Comparison of ENCODE assay signal across 9 cellular contexts in genomic region chr1:21955474-21956281, GRCh38. TPM values are rescaled to one million over a fixed set of nuclear protein-coding genes. Genes with fewer than 3 reads are reported as not detected.
DNase-seq lines count a peak whose midpoint lies in the region; ATAC-seq and TF ChIP-seq lines count a peak whose summit lies in the region.
"Had no signal": no experiment of that assay in that cellular context is flagged by ENCODE, and none has a peak within 500 bp of the region (broad histone marks: within the 10 kb centered on the region; RNA-seq: fewer than 3 reads in every experiment).

No MANE protein-coding gene starts in this region.

- H4K8ac ChIP-seq in H9 (replicated peaks; ENCODE audit: insufficient read length, low read depth, low read length), result no peak overlapping the region

- no TSS peak for BruUV-seq in PC-3 (replicated peaks; lab: Mats Ljungman, UMichigan)

- H3K4me2 ChIP-seq in H9 (ENCODE audit: insufficient read depth, insufficient read length, low read length), result no peak overlapping the region
- H3K4me2 ChIP-seq in PC-3 (ENCODE audit: low read length), result no peak overlapping the region

- peak overlapping the region; percentile 39; the same call in 1 of the 2 replicates for H3K14ac ChIP-seq in H9 (ENCODE audit: insufficient read depth, low read length)

- TF ChIP-seq CTCF in H9 (conservative IDR thresholded peaks at IDR 0.05), result no peak
- no peak for TF ChIP-seq CTCF in spleen (IDR thresholded peaks at IDR 0.05 in 8 of 11, conservative IDR thresholded peaks at IDR 0.05 in 3 of 11)
- TF ChIP-seq CTCF in PC-3 (conservative IDR thresholded peaks at IDR 0.05; ENCODE audit: low read depth, low read length), result no peak

- H3K79me2 ChIP-seq in H9 (ENCODE audit: insufficient read depth, low read length), result no peaks in the 10 kb centered on the region
- H3K79me2 ChIP-seq in PC-3 (ENCODE audit: low read length), result no peaks in the 10 kb centered on the region

- no peaks in the 10 kb centered on the region for H3K36me3 ChIP-seq in spleen
- no peaks in the 10 kb centered on the region for H3K36me3 ChIP-seq in PC-3 (ENCODE audit: low read depth, low read length)

- H3K27me3 ChIP-seq in H9 (ENCODE audit: insufficient read depth, low read length) (no peaks in the 10 kb centered on the region), spleen (replicated peaks in 1 of 7) (peaks cover 0 to 5% (median 0%) of the 10 kb centered on the region in 7 donors), PC-3 (ENCODE audit: low read length) (no peaks in the 10 kb centered on the region)

- H3K27me3 Mint-ChIP-seq in H9 (ENCODE audit: low read depth), result no peaks in the 10 kb centered on the region; the same call in none of the 2 replicates
- no peaks in the 10 kb centered on the region for H3K27me3 Mint-ChIP-seq in activated CD8-positive, alpha-beta T cell treated with anti-CD3 and anti-CD28 coated beads, Interleukin-2, amount 10 ng/mL, durations not matched to agents 7 days and 5 days (ENCODE audit: low read depth)

- H3K4me3 ChIP-seq in spleen (no peak overlapping the region), PC-3 (ENCODE audit: low read length) (no peak overlapping the region)

- H2AFZ ChIP-seq in H9 (ENCODE audit: low read length), result no peak overlapping the region
- H2AFZ ChIP-seq in PC-3 (ENCODE audit: low read length), result no peak overlapping the region

- H3K4me3 Mint-ChIP-seq in H9, result no peak overlapping the region
- H3K4me3 Mint-ChIP-seq in activated CD8-positive, alpha-beta T cell treated with anti-CD3 and anti-CD28 coated beads, Interleukin-2, amount 10 ng/mL, durations not matched to agents 7 days and 5 days, result peak overlapping the region; percentile 56

- H3K9me3 Mint-ChIP-seq in H9, result no peaks in the 10 kb centered on the region
- H3K9me3 Mint-ChIP-seq in activated CD8-positive, alpha-beta T cell treated with anti-CD3 and anti-CD28 coated beads, Interleukin-2, amount 10 ng/mL, durations not matched to agents 7 days and 5 days (ENCODE audit: insufficient read depth), result no peaks in the 10 kb centered on the region

- no CpG with 5 or more reads among the region's 9 CpGs for WGBS in H9 (ENCODE audit: extremely low coverage, insufficient read length, low lambda C conversion rate)
- WGBS in spleen, 5 donors, result 54 to 74% (median 65%) methylated on average over 9 of the region's 9 CpGs

- DNase-seq in H9 (no peak), left cardiac atrium (no peak), spleen (no peak), dedifferentiated amniotic fluid mesenchymal stem cell (ENCODE audit: extremely low spot score) (no peak), PC-3 (no peak)
- peak; percentile 42 for DNase-seq in activated CD8-positive, alpha-beta T cell treated with anti-CD3 and anti-CD28 coated beads, Interleukin-2, amount 10 ng/mL, durations not matched to agents 7 days and 5 days
- no peak for DNase-seq in activated effector memory CD4-positive, alpha-beta T cell treated with anti-CD3 and anti-CD28 coated beads, Interleukin-2, amount 50 U/mL, for 16 hours
- DNase-seq: NCI-H2171 treated with DMSO at 0.1 percent for 48 hours had no signal

- POLR2A ChIA-PET in activated CD8-positive, alpha-beta T cell treated with anti-CD3 and anti-CD28 coated beads, Interleukin-2, amount 10 ng/mL, durations not matched to agents 7 days and 5 days (lab: Charles Lee), result interaction anchor here (1.1 kb wide), 1 partner anchor 46 kb away, joined by 3 read pairs; no protein-coding TSS in a partner anchor
- POLR2A ChIA-PET in PC-3 (lab: Charles Lee; ENCODE audit: unreplicated experiment), result no interaction called here

- ATAC-seq in activated CD8-positive, alpha-beta T cell treated with anti-CD3 and anti-CD28 coated beads, Interleukin-2, amount 10 ng/mL, durations not matched to agents 7 days and 5 days, result no peak
- ATAC-seq in left cardiac atrium (peak; percentile 33 to 53), GM18519 (IDR thresholded peaks at IDR 0.05; ENCODE audit: low FRiP score, unreplicated experiment) (no peak), PC-3 (no peak)

- no peaks in the 10 kb centered on the region for H3K36me3 Mint-ChIP-seq in H9 (ENCODE audit: insufficient read depth in 1 of 3, low read depth in 3 of 3)
- H3K36me3 Mint-ChIP-seq in activated CD8-positive, alpha-beta T cell treated with anti-CD3 and anti-CD28 coated beads, Interleukin-2, amount 10 ng/mL, durations not matched to agents 7 days and 5 days (ENCODE audit: low read depth), result no peaks in the 10 kb centered on the region

- H3K9ac ChIP-seq in H9 (ENCODE audit: extremely low read depth, insufficient read length, low read length) (no peak overlapping the region), PC-3 (ENCODE audit: low read length) (no peak overlapping the region)

- H3K23ac ChIP-seq in H9 (ENCODE audit: insufficient read length, low read depth, low read length), result no peak overlapping the region

- no peak overlapping the region for H3K18ac ChIP-seq in H9 (ENCODE audit: insufficient read length, low read depth, low read length)

- H2BK120ac ChIP-seq in H9 (ENCODE audit: low read depth, low read length, poor library complexity, severe bottlenecking), result no peak overlapping the region

- H4K91ac ChIP-seq in H9 (ENCODE audit: insufficient read length, low read depth, low read length), result peak overlapping the region; percentile 54

- H3K27ac Mint-ChIP-seq in H9, result no peak overlapping the region
- peak overlapping the region; percentile 76 for H3K27ac Mint-ChIP-seq in activated CD8-positive, alpha-beta T cell treated with anti-CD3 and anti-CD28 coated beads, Interleukin-2, amount 10 ng/mL, durations not matched to agents 7 days and 5 days

- no peak overlapping the region for H3T11ph ChIP-seq in H9 (ENCODE audit: low read length)

- intact Hi-C loops in left cardiac atrium (cut with DNase I), result loop anchor here in 1 of 2 donors (5.0 to 10.0 kb wide), 2 partner anchors 58 to 171 kb away; partner anchors contain the start of gene USP48
- intact Hi-C loops in spleen (cut with DNase I; ENCODE audit: low total_unique reads), result no loop called here
- intact Hi-C loops in PC-3 (cut with micrococcal nuclease), result no loop called here

- H3K23me2 ChIP-seq in H9 (ENCODE audit: insufficient read length, low read depth, low read length, poor library complexity, severe bottlenecking), result no peaks in the 10 kb centered on the region

- H4K5ac ChIP-seq in H9 (ENCODE audit: insufficient read length, low read depth, low read length), result no peak overlapping the region

- no peaks in the 10 kb centered on the region for H3F3A ChIP-seq in PC-3 (ENCODE audit: low read length, unreplicated experiment)

- no peak overlapping the region for H2BK5ac ChIP-seq in H9 (ENCODE audit: insufficient read length, low read length)

- H3K9me2 ChIP-seq in PC-3 (replicated peaks; ENCODE audit: low read length), result no peaks in the 10 kb centered on the region

- H2AK5ac ChIP-seq in H9 (ENCODE audit: insufficient read length, low read length), result no peak overlapping the region

- no peak overlapping the region for H3K4ac ChIP-seq in H9 (ENCODE audit: low read depth, low read length)

- no peak overlapping the region for H2BK15ac ChIP-seq in H9 (ENCODE audit: low read depth, low read length)

- H3K4me1 ChIP-seq in H9 (ENCODE audit: insufficient read depth, low read length) (peaks cover 4% of the 10 kb centered on the region; the same call in 1 of the 2 replicates), spleen (peaks cover 7 to 31% (median 23%) of the 10 kb centered on the region in 6 donors), PC-3 (ENCODE audit: insufficient read depth, low read length) (peaks cover 28% of the 10 kb centered on the region)

- H3K27ac ChIP-seq in H9 (ENCODE audit: insufficient read length, low read depth, low read length), result no peak overlapping the region
- peak overlapping the region; percentile 20 to 74 (median 67) for H3K27ac ChIP-seq in spleen
- H3K27ac ChIP-seq in PC-3 (ENCODE audit: low read length), result no peak overlapping the region

- no peak overlapping the region for H3K56ac ChIP-seq in H9 (ENCODE audit: insufficient read length, low read depth, low read length)

- H2BK20ac ChIP-seq in H9 (ENCODE audit: low read depth, low read length, poor library complexity, severe bottlenecking), result no peak overlapping the region

- H3K4me1 Mint-ChIP-seq in H9, result peaks cover 28 to 30% of the 10 kb centered on the region in 2 experiments
- H3K4me1 Mint-ChIP-seq in activated CD8-positive, alpha-beta T cell treated with anti-CD3 and anti-CD28 coated beads, Interleukin-2, amount 10 ng/mL, durations not matched to agents 7 days and 5 days (ENCODE audit: low read depth), result peaks cover 35% of the 10 kb centered on the region

- no peaks in the 10 kb centered on the region for H4K20me1 ChIP-seq in H9 (ENCODE audit: control insufficient read depth, insufficient read depth, insufficient read length)
- no peaks in the 10 kb centered on the region for H4K20me1 ChIP-seq in PC-3 (ENCODE audit: low read length)

- no peak overlapping the region for H2BK12ac ChIP-seq in H9 (ENCODE audit: insufficient read length, low read depth, low read length)

- TF ChIP-seq POLR2A in spleen (IDR thresholded peaks at IDR 0.05), result no peak

- H3K79me1 ChIP-seq in H9 (ENCODE audit: insufficient read depth, low read depth, low read length, poor library complexity, severe bottlenecking), result no peaks in the 10 kb centered on the region

- no peaks in the 10 kb centered on the region for H3K9me3 ChIP-seq in H9 (ENCODE audit: control insufficient read depth, low read depth, low read length)
- H3K9me3 ChIP-seq in spleen, result no peaks in the 10 kb centered on the region
- no peaks in the 10 kb centered on the region for H3K9me3 ChIP-seq in PC-3 (ENCODE audit: low read length)

- CTCF ChIA-PET in activated CD8-positive, alpha-beta T cell treated with anti-CD3 and anti-CD28 coated beads, Interleukin-2, amount 10 ng/mL, durations not matched to agents 7 days and 5 days (lab: Charles Lee), result interaction anchor here (0.8 to 1.8 kb wide), 4 partner anchors 10 to 232 kb away, joined by 3 to 4 read pairs (median 4); no protein-coding TSS in a partner anchor
- CTCF ChIA-PET in PC-3 (lab: Charles Lee), result no interaction called here

RNA-seq across cellular contexts. Expression of gene HSPG2, which starts 18.6 kb away (rescaled TPM):
- total RNA-seq in H9 (2021) (80.8 and 90.0 TPM in 2 replicates), left cardiac atrium (100 to 1,000 TPM; 307 to 608 TPM), spleen (100 to 1,000 TPM in 6 of 7 donors, 10 to 100 TPM in 1; 69.7 to 395 (median 178) TPM), PC-3 (2014; rRNA removed) (35.1 and 56.0 TPM in 2 replicates)
- 1 to 10 TPM; 3.2 to 3.8 TPM for total RNA-seq in activated CD8-positive, alpha-beta T cell treated with anti-CD3 and anti-CD28 coated beads, Interleukin-2, amount 10 ng/mL, durations not matched to agents 7 days and 5 days
- 10 to 100 TPM; 14.4 to 63.5 (median 15.0) TPM for polyA plus RNA-seq in spleen

RNA-seq across cellular contexts. Expression of gene CELA3B, which starts 21.1 kb away (rescaled TPM):
- total RNA-seq in H9 (2021), result not detected in 2 replicates
- not detected for total RNA-seq in activated CD8-positive, alpha-beta T cell treated with anti-CD3 and anti-CD28 coated beads, Interleukin-2, amount 10 ng/mL, durations not matched to agents 7 days and 5 days
- not detected for total RNA-seq in left cardiac atrium
- total RNA-seq in spleen, result 1 to 10 TPM in 2 of 7 donors, under 1 TPM in 1, not detected in 4; 0.60 to 1.8 (median 1.3) TPM
- under 1 TPM; 0.08 to 0.38 (median 0.24) TPM for polyA plus RNA-seq in spleen
- not detected in 2 replicates for total RNA-seq in PC-3 (2014; rRNA removed)

RNA-seq across cellular contexts. Expression of gene CELA3A, which starts 45.8 kb away (rescaled TPM):
- total RNA-seq in H9 (2021) (not detected in 2 replicates), left cardiac atrium (not detected), spleen (1 to 10 TPM in 3 of 7 donors, not detected in 4; 1.7 to 5.2 (median 3.9) TPM), PC-3 (2014; rRNA removed) (not detected in 2 replicates)
- not detected for total RNA-seq in activated CD8-positive, alpha-beta T cell treated with anti-CD3 and anti-CD28 coated beads, Interleukin-2, amount 10 ng/mL, durations not matched to agents 7 days and 5 days
- polyA plus RNA-seq in spleen, result under 1 TPM; 0.45 to 0.94 (median 0.80) TPM

Comparison
In these comparisons a context has a peak if more than half of its experiments do, and no peak if none do; other contexts are left out.
1. H3K27ac ChIP-seq: peak in spleen (8 of 8); none in H9 (single experiment) and PC-3 (single experiment).
2. ATAC-seq: peak in left cardiac atrium (2 of 2); none in activated CD8-positive, alpha-beta T cell treated with anti-CD3 and anti-CD28 coated beads, Interleukin-2, amount 10 ng/mL, durations not matched to agents 7 days and 5 days (single experiment), GM18519 (single experiment) and PC-3 (single experiment).